13 cellular contexts compared by ENCODE assay signal in genomic region chr21:45830720-45831366, GRCh38.
DNase-seq lines count a peak whose midpoint lies in the region; ATAC-seq and TF ChIP-seq lines count a peak whose summit lies in the region.
"Had no signal": no experiment of that assay in that cellular context is flagged by ENCODE, and none has a peak within 500 bp of the region (broad histone marks: within the 10 kb centered on the region; RNA-seq: fewer than 3 reads in every experiment).

No MANE protein-coding gene starts in this region.

- H3K56ac ChIP-seq in H9 (ENCODE audit: insufficient read length, low read depth, low read length): no peak overlapping the region

- H3K36me3 ChIP-seq in esophagus muscularis mucosa: no peaks in the 10 kb centered on the region

- H2BK12ac ChIP-seq in H9 (ENCODE audit: insufficient read length, low read depth, low read length): no peak overlapping the region

- no peak overlapping the region for H2BK15ac ChIP-seq in H9 (ENCODE audit: low read depth, low read length)

- H3K4me1 Mint-ChIP-seq in H9: peaks cover 12 to 15% of the 10 kb centered on the region in 2 experiments; a peak in 3 of 4 replicates
- peaks cover 27% of the 10 kb centered on the region for H3K4me1 Mint-ChIP-seq in osteocyte (ENCODE audit: unreplicated experiment)

- H3K9ac ChIP-seq in H9 (ENCODE audit: extremely low read depth, insufficient read length, low read length): no peak overlapping the region

- intact Hi-C loops in esophagus muscularis mucosa (cut with DNase I) (no loop called here), posterior vena cava (cut with DNase I) (no loop called here)

- H2BK120ac ChIP-seq in H9 (ENCODE audit: low read depth, low read length, poor library complexity, severe bottlenecking): no peak overlapping the region

- H3K9me3 ChIP-seq in H9 (ENCODE audit: control insufficient read depth, low read depth, low read length) (no peaks in the 10 kb centered on the region), esophagus muscularis mucosa (no peaks in the 10 kb centered on the region)

- H3K27ac Mint-ChIP-seq in H9: no peak overlapping the region
- no peak overlapping the region for H3K27ac Mint-ChIP-seq in osteocyte (ENCODE audit: unreplicated experiment)

- ATAC-seq in HG03520 (IDR thresholded peaks at IDR 0.05; ENCODE audit: unreplicated experiment): no peak
- ATAC-seq: HCT116, PC-3 had no signal

- H3K4ac ChIP-seq in H9 (ENCODE audit: low read depth, low read length): no peak overlapping the region

- no peak overlapping the region for H4K5ac ChIP-seq in H9 (ENCODE audit: insufficient read length, low read depth, low read length)

- no peak overlapping the region for H3K4me3 ChIP-seq in esophagus muscularis mucosa

- H2BK20ac ChIP-seq in H9 (ENCODE audit: low read depth, low read length, poor library complexity, severe bottlenecking): no peak overlapping the region

- in situ Hi-C loops in G401 (cut with HindIII; ENCODE audit: low sequenced_read_pairs): no loop called here

- no peak overlapping the region for H3K23ac ChIP-seq in H9 (ENCODE audit: insufficient read length, low read depth, low read length)

- H3K4me3 Mint-ChIP-seq in H9 (no peak overlapping the region), osteocyte (ENCODE audit: unreplicated experiment) (no peak overlapping the region)

- H4K91ac ChIP-seq in H9 (ENCODE audit: insufficient read length, low read depth, low read length): no peak overlapping the region

- no peak overlapping the region for H2AFZ ChIP-seq in H9 (ENCODE audit: low read length)

- no peaks in the 10 kb centered on the region for H4K20me1 ChIP-seq in H9 (ENCODE audit: control insufficient read depth, insufficient read depth, insufficient read length)

- H3K18ac ChIP-seq in H9 (ENCODE audit: insufficient read length, low read depth, low read length): no peak overlapping the region

- H3K14ac ChIP-seq in H9 (ENCODE audit: insufficient read depth, low read length): peak overlapping the region; percentile 52; the same call in 1 of the 2 replicates

- H3K9me3 Mint-ChIP-seq in H9: no peaks in the 10 kb centered on the region; a peak in 2 of 5 replicates
- H3K9me3 Mint-ChIP-seq in osteocyte (ENCODE audit: unreplicated experiment): no peaks in the 10 kb centered on the region

- H3K79me1 ChIP-seq in H9 (ENCODE audit: insufficient read depth, low read depth, low read length, poor library complexity, severe bottlenecking): no peaks in the 10 kb centered on the region

- H3T11ph ChIP-seq in H9 (ENCODE audit: low read length): no peak overlapping the region

- no peaks in the 10 kb centered on the region for H3K79me2 ChIP-seq in H9 (ENCODE audit: insufficient read depth, low read length)

- H3K27me3 Mint-ChIP-seq in H9 (ENCODE audit: low read depth) (no peaks in the 10 kb centered on the region), osteocyte (ENCODE audit: unreplicated experiment) (no peaks in the 10 kb centered on the region)

- no peaks in the 10 kb centered on the region for H3K27me3 ChIP-seq in H9 (ENCODE audit: insufficient read depth, low read length)
- no peaks in the 10 kb centered on the region for H3K27me3 ChIP-seq in esophagus muscularis mucosa

- H3K27ac ChIP-seq in H9 (ENCODE audit: insufficient read length, low read depth, low read length): no peak overlapping the region
- H3K27ac ChIP-seq in esophagus muscularis mucosa (replicated peaks in 1 of 4): no peak overlapping the region
- H3K27ac ChIP-seq: RWPE1 had no signal

- no peak for TF ChIP-seq POLR2A in esophagus muscularis mucosa (IDR thresholded peaks at IDR 0.05; ENCODE audit: low read depth)

- no peak overlapping the region for H2BK5ac ChIP-seq in H9 (ENCODE audit: insufficient read length, low read length)

- H2AK5ac ChIP-seq in H9 (ENCODE audit: insufficient read length, low read length): no peak overlapping the region

- H3K36me3 Mint-ChIP-seq in H9 (ENCODE audit: insufficient read depth in 1 of 3, low read depth in 3 of 3) (no peaks in the 10 kb centered on the region; a peak in 2 of 7 replicates), osteocyte (ENCODE audit: unreplicated experiment) (no peaks in the 10 kb centered on the region)
- H3K36me3 Mint-ChIP-seq: CD4-positive, CD25-positive, alpha-beta regulatory T cell had no signal

- TF ChIP-seq EP300 in esophagus muscularis mucosa (IDR thresholded peaks at IDR 0.05): no peak

- H3K23me2 ChIP-seq in H9 (ENCODE audit: insufficient read length, low read depth, low read length, poor library complexity, severe bottlenecking): no peaks in the 10 kb centered on the region

- no CpG with 5 or more reads among the region's 21 CpGs for WGBS in H9 (ENCODE audit: extremely low coverage, insufficient read length, low lambda C conversion rate)
- 92% methylated on average over 21 of the region's 21 CpGs for WGBS in esophagus muscularis mucosa

- H3K4me1 ChIP-seq in H9 (ENCODE audit: insufficient read depth, low read length) (0 out of 2 replicates have a peak, but pooled peaks cover 5% of the 10 kb centered on the region), esophagus muscularis mucosa (peaks cover 0 to 5% (median 2%) of the 10 kb centered on the region in 4 donors)

- DNase-seq in G401 (ENCODE audit: low spot score) (peak; percentile 52), H9 (peak; percentile 22), esophagus muscularis mucosa (ENCODE audit: extremely low spot score) (peak; percentile 86), osteocyte (ENCODE audit: extremely low spot score, unreplicated experiment) (peak; percentile 78), cerebellar cortex (ENCODE audit: low spot score) (no peak), posterior vena cava (ENCODE audit: low spot score) (no peak)
- DNase-seq: CD4-positive, CD25-positive, alpha-beta regulatory T cell; NCI-H446 treated with DMSO at 0.1 percent for 48 hours; NCI-H748 treated with DMSO at 0.1 percent for 48 hours; PC-3 had no signal

- TF ChIP-seq CTCF in H9 (conservative IDR thresholded peaks at IDR 0.05): no peak
- no peak for TF ChIP-seq CTCF in esophagus muscularis mucosa (IDR thresholded peaks at IDR 0.05)
- no peak for TF ChIP-seq CTCF in osteocyte (IDR thresholded peaks at IDR 0.05)

- H4K8ac ChIP-seq in H9 (replicated peaks; ENCODE audit: insufficient read length, low read depth, low read length): no peak overlapping the region

- no peak overlapping the region for H3K4me2 ChIP-seq in H9 (ENCODE audit: insufficient read depth, insufficient read length, low read length)

Comparison
In these comparisons a context has a peak if more than half of its experiments do, and no peak if none do; other contexts are left out.
1. DNase-seq: peak in G401 (single experiment), H9 (single experiment), esophagus muscularis mucosa (single experiment) and osteocyte (single experiment); none in cerebellar cortex (single experiment) and posterior vena cava (single experiment).